ENCODE assay signal across 1 cellular context in genomic region chr10:91050371-91051034, GRCh38.
TF ChIP-seq lines count a peak whose summit lies in the region.

No MANE protein-coding gene starts in this region.

TF ChIP-seq in H1, 55 proteins besides CTCF, POLR2A, EP300 and RAD21:
- TF ChIP-seq TBP (IDR thresholded peaks at IDR 0.05; ENCODE audit: low read depth, low read length) (no peak), KDM4A (IDR thresholded peaks at IDR 0.05; ENCODE audit: low read depth, low read length, severe bottlenecking) (no peak), CREB1 (IDR thresholded peaks at IDR 0.05) (no peak), CBX8 (IDR thresholded peaks at IDR 0.05; ENCODE audit: borderline replicate concordance, low read depth, low read length) (no peak), HDAC2 (IDR thresholded peaks at IDR 0.05; ENCODE audit: borderline replicate concordance in 1 of 2, low read depth in 2 of 2, low read length in 2 of 2) (no peak), BACH1 (IDR thresholded peaks at IDR 0.05; ENCODE audit: low read length) (no peak), FOSL1 (IDR thresholded peaks at IDR 0.05; ENCODE audit: insufficient read depth, low read depth, low read length) (no peak), TAF1 (IDR thresholded peaks at IDR 0.05; ENCODE audit: low read depth, low read length) (no peak), EGR1 (IDR thresholded peaks at IDR 0.05; ENCODE audit: borderline replicate concordance, low read depth, low read length) (no peak)
- TF ChIP-seq, protein P1, sequence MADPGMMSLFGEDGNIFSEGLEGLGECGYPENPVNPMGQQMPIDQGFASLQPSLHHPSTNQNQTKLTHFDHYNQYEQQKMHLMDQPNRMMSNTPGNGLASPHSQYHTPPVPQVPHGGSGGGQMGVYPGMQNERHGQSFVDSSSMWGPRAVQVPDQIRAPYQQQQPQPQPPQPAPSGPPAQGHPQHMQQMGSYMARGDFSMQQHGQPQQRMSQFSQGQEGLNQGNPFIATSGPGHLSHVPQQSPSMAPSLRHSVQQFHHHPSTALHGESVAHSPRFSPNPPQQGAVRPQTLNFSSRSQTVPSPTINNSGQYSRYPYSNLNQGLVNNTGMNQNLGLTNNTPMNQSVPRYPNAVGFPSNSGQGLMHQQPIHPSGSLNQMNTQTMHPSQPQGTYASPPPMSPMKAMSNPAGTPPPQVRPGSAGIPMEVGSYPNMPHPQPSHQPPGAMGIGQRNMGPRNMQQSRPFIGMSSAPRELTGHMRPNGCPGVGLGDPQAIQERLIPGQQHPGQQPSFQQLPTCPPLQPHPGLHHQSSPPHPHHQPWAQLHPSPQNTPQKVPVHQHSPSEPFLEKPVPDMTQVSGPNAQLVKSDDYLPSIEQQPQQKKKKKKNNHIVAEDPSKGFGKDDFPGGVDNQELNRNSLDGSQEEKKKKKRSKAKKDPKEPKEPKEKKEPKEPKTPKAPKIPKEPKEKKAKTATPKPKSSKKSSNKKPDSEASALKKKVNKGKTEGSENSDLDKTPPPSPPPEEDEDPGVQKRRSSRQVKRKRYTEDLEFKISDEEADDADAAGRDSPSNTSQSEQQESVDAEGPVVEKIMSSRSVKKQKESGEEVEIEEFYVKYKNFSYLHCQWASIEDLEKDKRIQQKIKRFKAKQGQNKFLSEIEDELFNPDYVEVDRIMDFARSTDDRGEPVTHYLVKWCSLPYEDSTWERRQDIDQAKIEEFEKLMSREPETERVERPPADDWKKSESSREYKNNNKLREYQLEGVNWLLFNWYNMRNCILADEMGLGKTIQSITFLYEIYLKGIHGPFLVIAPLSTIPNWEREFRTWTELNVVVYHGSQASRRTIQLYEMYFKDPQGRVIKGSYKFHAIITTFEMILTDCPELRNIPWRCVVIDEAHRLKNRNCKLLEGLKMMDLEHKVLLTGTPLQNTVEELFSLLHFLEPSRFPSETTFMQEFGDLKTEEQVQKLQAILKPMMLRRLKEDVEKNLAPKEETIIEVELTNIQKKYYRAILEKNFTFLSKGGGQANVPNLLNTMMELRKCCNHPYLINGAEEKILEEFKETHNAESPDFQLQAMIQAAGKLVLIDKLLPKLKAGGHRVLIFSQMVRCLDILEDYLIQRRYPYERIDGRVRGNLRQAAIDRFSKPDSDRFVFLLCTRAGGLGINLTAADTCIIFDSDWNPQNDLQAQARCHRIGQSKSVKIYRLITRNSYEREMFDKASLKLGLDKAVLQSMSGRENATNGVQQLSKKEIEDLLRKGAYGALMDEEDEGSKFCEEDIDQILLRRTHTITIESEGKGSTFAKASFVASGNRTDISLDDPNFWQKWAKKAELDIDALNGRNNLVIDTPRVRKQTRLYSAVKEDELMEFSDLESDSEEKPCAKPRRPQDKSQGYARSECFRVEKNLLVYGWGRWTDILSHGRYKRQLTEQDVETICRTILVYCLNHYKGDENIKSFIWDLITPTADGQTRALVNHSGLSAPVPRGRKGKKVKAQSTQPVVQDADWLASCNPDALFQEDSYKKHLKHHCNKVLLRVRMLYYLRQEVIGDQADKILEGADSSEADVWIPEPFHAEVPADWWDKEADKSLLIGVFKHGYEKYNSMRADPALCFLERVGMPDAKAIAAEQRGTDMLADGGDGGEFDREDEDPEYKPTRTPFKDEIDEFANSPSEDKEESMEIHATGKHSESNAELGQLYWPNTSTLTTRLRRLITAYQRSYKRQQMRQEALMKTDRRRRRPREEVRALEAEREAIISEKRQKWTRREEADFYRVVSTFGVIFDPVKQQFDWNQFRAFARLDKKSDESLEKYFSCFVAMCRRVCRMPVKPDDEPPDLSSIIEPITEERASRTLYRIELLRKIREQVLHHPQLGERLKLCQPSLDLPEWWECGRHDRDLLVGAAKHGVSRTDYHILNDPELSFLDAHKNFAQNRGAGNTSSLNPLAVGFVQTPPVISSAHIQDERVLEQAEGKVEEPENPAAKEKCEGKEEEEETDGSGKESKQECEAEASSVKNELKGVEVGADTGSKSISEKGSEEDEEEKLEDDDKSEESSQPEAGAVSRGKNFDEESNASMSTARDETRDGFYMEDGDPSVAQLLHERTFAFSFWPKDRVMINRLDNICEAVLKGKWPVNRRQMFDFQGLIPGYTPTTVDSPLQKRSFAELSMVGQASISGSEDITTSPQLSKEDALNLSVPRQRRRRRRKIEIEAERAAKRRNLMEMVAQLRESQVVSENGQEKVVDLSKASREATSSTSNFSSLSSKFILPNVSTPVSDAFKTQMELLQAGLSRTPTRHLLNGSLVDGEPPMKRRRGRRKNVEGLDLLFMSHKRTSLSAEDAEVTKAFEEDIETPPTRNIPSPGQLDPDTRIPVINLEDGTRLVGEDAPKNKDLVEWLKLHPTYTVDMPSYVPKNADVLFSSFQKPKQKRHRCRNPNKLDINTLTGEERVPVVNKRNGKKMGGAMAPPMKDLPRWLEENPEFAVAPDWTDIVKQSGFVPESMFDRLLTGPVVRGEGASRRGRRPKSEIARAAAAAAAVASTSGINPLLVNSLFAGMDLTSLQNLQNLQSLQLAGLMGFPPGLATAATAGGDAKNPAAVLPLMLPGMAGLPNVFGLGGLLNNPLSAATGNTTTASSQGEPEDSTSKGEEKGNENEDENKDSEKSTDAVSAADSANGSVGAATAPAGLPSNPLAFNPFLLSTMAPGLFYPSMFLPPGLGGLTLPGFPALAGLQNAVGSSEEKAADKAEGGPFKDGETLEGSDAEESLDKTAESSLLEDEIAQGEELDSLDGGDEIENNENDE (IDR thresholded peaks at IDR 0.05; ENCODE audit: insufficient replicate concordance, low read length) = no peak
- TF ChIP-seq, protein P2, sequence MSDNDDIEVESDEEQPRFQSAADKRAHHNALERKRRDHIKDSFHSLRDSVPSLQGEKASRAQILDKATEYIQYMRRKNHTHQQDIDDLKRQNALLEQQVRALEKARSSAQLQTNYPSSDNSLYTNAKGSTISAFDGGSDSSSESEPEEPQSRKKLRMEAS (IDR thresholded peaks at IDR 0.05) = no peak
